Comparison of ENCODE assay signal across 8 cellular contexts in genomic region chr17:40063034-40063765, GRCh38. TPM values are rescaled to one million over a fixed set of nuclear protein-coding genes. Genes with fewer than 3 reads are reported as not detected.
A peak's percentile ranks its signal among the peaks of the same experiment; 100 is the strongest.
DNase-seq lines count a peak whose midpoint lies in the region; ATAC-seq and TF ChIP-seq lines count a peak whose summit lies in the region.

No MANE protein-coding gene starts in this region.

- H3K4me3 ChIP-seq in BE2C (ENCODE audit: low read depth, low read length) (peak overlapping the region; percentile 87), fibroblast of pulmonary artery (replicated peaks; ENCODE audit: low read depth, low read length) (peak overlapping the region; percentile 91), neuron (ENCODE audit: low read length) (peak overlapping the region; percentile 79)

- H2AFZ ChIP-seq in neuron (ENCODE audit: low read depth, low read length), result peak overlapping the region; percentile 69

- ATAC-seq in GM19397 (IDR thresholded peaks at IDR 0.05; ENCODE audit: unreplicated experiment) (peak; percentile 46), GM21723 (IDR thresholded peaks at IDR 0.05; ENCODE audit: unreplicated experiment) (no peak)

- H3K9me3 ChIP-seq in BE2C, result no peaks in the 10 kb centered on the region
- H3K9me3 ChIP-seq in KOPT-K1 (ENCODE audit: insufficient read depth, low read length, poor library complexity, severe bottlenecking), result no peaks in the 10 kb centered on the region
- H3K9me3 ChIP-seq in neuron (ENCODE audit: low read length), result no peaks in the 10 kb centered on the region

- DNase-seq in BE2C, result peak; percentile 31
- peak; percentile 72 for DNase-seq in activated CD8-positive, alpha-beta memory T cell treated with anti-CD3 and anti-CD28 coated beads for 24 hours
- DNase-seq in fibroblast of pulmonary artery (ENCODE audit: low read depth), result peak; percentile 40
- no peak for DNase-seq in NCI-H2081 treated with DMSO at 0.1 percent for 48 hours (lab: John Stamatoyannopoulos, UW)

- peak overlapping the region; percentile 75 for H3K27ac ChIP-seq in KOPT-K1 (ENCODE audit: low read depth, low read length, poor library complexity, severe bottlenecking)

- H3K27me3 ChIP-seq in BE2C (no peaks in the 10 kb centered on the region), neuron (ENCODE audit: insufficient read depth, low read length) (no peaks in the 10 kb centered on the region)

- TF ChIP-seq CTCF in BE2C (IDR thresholded peaks at IDR 0.05; ENCODE audit: low read depth, low read length) (no peak), fibroblast of pulmonary artery (IDR thresholded peaks at IDR 0.05; ENCODE audit: low read length, missing control alignments) (no peak)

- H3K4me1 ChIP-seq in BE2C (peaks cover 15% of the 10 kb centered on the region), neuron (ENCODE audit: insufficient read depth, low read length) (peaks cover 59% of the 10 kb centered on the region)

- H3K36me3 ChIP-seq in BE2C (no peaks in the 10 kb centered on the region; the same call in 1 of the 2 replicates), KOPT-K1 (ENCODE audit: insufficient read depth, low read length) (no peaks in the 10 kb centered on the region), neuron (ENCODE audit: insufficient read depth, low read length) (no peaks in the 10 kb centered on the region)

RNA-seq across cellular contexts. Expression of gene THRA, which starts 0.4 kb away (rescaled TPM):
- 233 TPM for polyA plus RNA-seq in BE2C (2012; ENCODE audit: insufficient read depth, insufficient read length, low read depth)

RNA-seq across cellular contexts. Expression of gene MED24, which starts 9.0 kb away (rescaled TPM):
- 173 TPM for polyA plus RNA-seq in BE2C (2012; ENCODE audit: insufficient read depth, insufficient read length, low read depth)

RNA-seq across cellular contexts. Expression of gene NR1D1, which starts 37.2 kb away (rescaled TPM):
- 24.5 TPM for polyA plus RNA-seq in BE2C (2012; ENCODE audit: insufficient read depth, insufficient read length, low read depth)

RNA-seq across cellular contexts. Expression of gene CSF3, which starts 48.0 kb away (rescaled TPM):
- not detected for polyA plus RNA-seq in BE2C (2012; ENCODE audit: insufficient read depth, insufficient read length, low read depth)

RNA-seq across cellular contexts. Expression of gene MSL1, which starts 58.6 kb away (rescaled TPM):
- 119 TPM for polyA plus RNA-seq in BE2C (2012; ENCODE audit: insufficient read depth, insufficient read length, low read depth)
